10 cellular contexts compared by ENCODE assay signal in the genomic region with DNA sequence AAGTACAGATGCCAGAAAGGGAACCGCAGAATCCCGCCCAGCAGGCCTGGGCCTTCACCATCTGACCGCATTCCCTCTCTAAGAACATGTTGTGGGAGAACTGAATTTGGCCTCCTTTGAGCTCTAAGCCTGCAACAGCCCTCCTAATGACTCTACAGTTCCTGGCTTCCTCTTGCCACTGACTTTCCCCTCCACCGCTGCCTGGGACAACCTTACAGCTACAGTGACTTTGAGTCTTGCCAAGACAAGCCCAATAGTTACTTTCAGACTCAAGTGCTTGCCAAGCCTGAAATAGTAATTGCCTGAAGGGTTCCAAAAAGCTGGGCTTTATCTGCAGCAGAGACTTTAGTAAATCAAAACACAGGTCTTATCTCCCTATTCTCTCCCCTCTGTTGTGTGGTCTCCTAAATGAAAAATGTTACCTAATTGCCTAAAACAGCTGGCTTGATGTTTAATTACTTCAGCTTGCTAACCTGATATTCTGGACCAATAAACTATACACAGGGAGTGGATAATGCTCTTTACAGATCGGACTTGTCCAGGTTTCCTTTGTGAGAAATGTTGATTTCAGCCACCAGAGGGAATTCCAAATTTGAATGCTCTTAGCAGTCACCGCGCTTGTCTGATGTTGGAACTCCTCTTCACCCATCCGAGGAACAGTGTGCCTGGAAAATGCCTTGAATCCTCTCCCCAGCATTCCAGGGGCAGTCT.
DNase-seq lines count a peak whose midpoint lies in the region; ATAC-seq and TF ChIP-seq lines count a peak whose summit lies in the region.
"Had no signal": no experiment of that assay in that cellular context is flagged by ENCODE, and none has a peak within 500 bp of the region (broad histone marks: within the 10 kb centered on the region; RNA-seq: fewer than 3 reads in every experiment).

No MANE protein-coding gene starts in this region.

- H3K27ac Mint-ChIP-seq in naive thymus-derived CD8-positive, alpha-beta T cell, result peak overlapping the region in 1 of 10 donors; percentile 24

- H3K4me1 Mint-ChIP-seq in naive thymus-derived CD8-positive, alpha-beta T cell, result peaks cover 0 to 4% (median 0%) of the 10 kb centered on the region in 4 donors

- no peaks in the 10 kb centered on the region for H3K9me3 Mint-ChIP-seq in naive thymus-derived CD8-positive, alpha-beta T cell

- TF ChIP-seq CTCF in cardiac muscle cell (IDR thresholded peaks at IDR 0.05; ENCODE audit: low read depth, low read length) (peak; percentile 37), omental fat pad (IDR thresholded peaks at IDR 0.05) (no peak)

- H3K4me1 ChIP-seq in cardiac muscle cell (ENCODE audit: low read depth), result peaks cover 57% of the 10 kb centered on the region

- no peak for ATAC-seq in omental fat pad (ENCODE audit: low FRiP score)
- ATAC-seq in naive thymus-derived CD8-positive, alpha-beta T cell, result no peak
- ATAC-seq in GM18873 (IDR thresholded peaks at IDR 0.05; ENCODE audit: low FRiP score, unreplicated experiment), result no peak

- H3K4me3 Mint-ChIP-seq in naive thymus-derived CD8-positive, alpha-beta T cell, result no peak overlapping the region

- H3K27ac ChIP-seq in adipose tissue (ENCODE audit: low read depth, low read length), result peak overlapping the region; percentile 12
- H3K27ac ChIP-seq in cardiac muscle cell, result peak overlapping the region; percentile 77

- H3K36me3 Mint-ChIP-seq in naive thymus-derived CD8-positive, alpha-beta T cell, result peaks cover 0 to 2% (median 0%) of the 10 kb centered on the region in 3 donors

- WGBS in adipose tissue, 3 donors, result 43 to 85% (median 58%) methylated on average over 8 of the region's 8 CpGs

- H3K36me3 ChIP-seq in cardiac muscle cell, result no peaks in the 10 kb centered on the region

- POLR2A ChIA-PET in naive thymus-derived CD8-positive, alpha-beta T cell (lab: Charles Lee), result no interaction called here

- H3K9me3 ChIP-seq in cardiac muscle cell (ENCODE audit: low read depth), result no peaks in the 10 kb centered on the region

- H3K27me3 ChIP-seq in cardiac muscle cell, result no peaks in the 10 kb centered on the region

- no peaks in the 10 kb centered on the region for H3K27me3 Mint-ChIP-seq in naive thymus-derived CD8-positive, alpha-beta T cell

- DNase-seq in DMS79 treated with DMSO at 0.1 percent for 48 hours (lab: John Stamatoyannopoulos, UW) (peak; percentile 82), cardiac muscle cell (ENCODE audit: low read depth in 1 of 2, low spot score in 1 of 2) (peak; percentile 43 to 89), putamen (ENCODE audit: low spot score) (peak; percentile 38), omental fat pad (ENCODE audit: low spot score) (no peak), NCI-H524 treated with DMSO at 0.1 percent for 48 hours (lab: John Stamatoyannopoulos, UW) (no peak)
- no peak for DNase-seq in naive thymus-derived CD8-positive, alpha-beta T cell
- DNase-seq: DND-41, H7 had no signal

- H3K4me3 ChIP-seq in cardiac muscle cell, result no peak overlapping the region

Comparison
In these comparisons a context has a peak if more than half of its experiments do, and no peak if none do; other contexts are left out.
1. DNase-seq: peak in DMS79 treated with DMSO at 0.1 percent for 48 hours (single experiment), cardiac muscle cell (2 of 2) and putamen (single experiment); none in omental fat pad (single experiment), naive thymus-derived CD8-positive, alpha-beta T cell (0 of 10) and NCI-H524 treated with DMSO at 0.1 percent for 48 hours (single experiment).